In genomic region chr1:26579662-26580061, GRCh38 we compare ENCODE assay signal across 23 cellular contexts. TPM values are rescaled to one million over a fixed set of nuclear protein-coding genes. Genes with fewer than 3 reads are reported as not detected.
A peak's percentile ranks its signal among the peaks of the same experiment; 100 is the strongest.
DNase-seq lines count a peak whose midpoint lies in the region; ATAC-seq and TF ChIP-seq lines count a peak whose summit lies in the region.
"Had no signal": no experiment of that assay in that cellular context is flagged by ENCODE, and none has a peak within 500 bp of the region (broad histone marks: within the 10 kb centered on the region; RNA-seq: fewer than 3 reads in every experiment).

No MANE protein-coding gene starts in this region.

- POLR2A ChIA-PET in activated CD4-positive, alpha-beta memory T cell treated with anti-CD3 and anti-CD28 coated beads for 36 hours (lab: Charles Lee) = interaction anchor here (1.0 to 1.6 kb wide), 3 partner anchors 24 to 79 kb away, joined by 4 to 8 read pairs (median 4); no protein-coding TSS in a partner anchor
- POLR2A ChIA-PET in activated CD4-positive, alpha-beta memory T cell treated with anti-CD3 and anti-CD28 coated beads, Interleukin-2, amount 10 ng/mL, durations not matched to agents 7 days and 5 days (lab: Charles Lee) = no interaction called here

- H3K27me3 Mint-ChIP-seq in activated CD4-positive, alpha-beta memory T cell treated with anti-CD3 and anti-CD28 coated beads for 36 hours = no peaks in the 10 kb centered on the region
- no peaks in the 10 kb centered on the region for H3K27me3 Mint-ChIP-seq in activated CD4-positive, alpha-beta memory T cell treated with anti-CD3 and anti-CD28 coated beads, Interleukin-2, amount 10 ng/mL, durations not matched to agents 7 days and 5 days
- no peaks in the 10 kb centered on the region for H3K27me3 Mint-ChIP-seq in activated T-helper 1 cell treated with anti-CD3 and anti-CD28 coated beads, Interleukin-12 subunit alpha, Interleukin-12 subunit beta, Interleukin-2, Interleukin-4 antibody, amounts not matched to agents 30 ng/mL and 10 ng/mL and 1 ng/mL, durations not matched to agents 14 hours and 24 hours and 36 hours (ENCODE audit: insufficient read depth)

- peak overlapping the region; percentile 73 for H3K27ac Mint-ChIP-seq in activated CD4-positive, alpha-beta memory T cell treated with anti-CD3 and anti-CD28 coated beads for 36 hours
- H3K27ac Mint-ChIP-seq in activated CD4-positive, alpha-beta memory T cell treated with anti-CD3 and anti-CD28 coated beads, Interleukin-2, amount 10 ng/mL, durations not matched to agents 7 days and 5 days = no peak overlapping the region
- H3K27ac Mint-ChIP-seq in activated T-helper 1 cell treated with anti-CD3 and anti-CD28 coated beads, Interleukin-12 subunit alpha, Interleukin-12 subunit beta, Interleukin-2, Interleukin-4 antibody, amounts not matched to agents 30 ng/mL and 10 ng/mL and 1 ng/mL, durations not matched to agents 14 hours and 24 hours and 36 hours = peak overlapping the region; percentile 90
- H3K27ac Mint-ChIP-seq: brain had no signal

- H3K27me3 ChIP-seq in sigmoid colon (no peaks in the 10 kb centered on the region), hepatocyte (no peaks in the 10 kb centered on the region)
- H3K27me3 ChIP-seq: BE2C, transverse colon had no signal

- no peaks in the 10 kb centered on the region for H3K4me1 ChIP-seq in sigmoid colon
- no peaks in the 10 kb centered on the region for H3K4me1 ChIP-seq in hepatocyte (ENCODE audit: insufficient read depth)
- H3K4me1 ChIP-seq: BE2C had no signal

- TF ChIP-seq EP300 in sigmoid colon (IDR thresholded peaks at IDR 0.05) = no peak

- TF ChIP-seq CTCF in GM12865 (IDR thresholded peaks at IDR 0.05; ENCODE audit: insufficient read depth, low read depth, low read length, missing control alignments) (no peak), sigmoid colon (IDR thresholded peaks at IDR 0.05) (no peak), hepatocyte (IDR thresholded peaks at IDR 0.05; ENCODE audit: poor library complexity) (no peak)

- peak; percentile 33 for DNase-seq in activated CD4-positive, alpha-beta memory T cell treated with anti-CD3 and anti-CD28 coated beads for 36 hours
- no peak for DNase-seq in activated CD4-positive, alpha-beta memory T cell treated with anti-CD3 and anti-CD28 coated beads, Interleukin-2, amount 10 ng/mL, durations not matched to agents 7 days and 5 days
- DNase-seq in GM12865 (ENCODE audit: low read depth) = peak; percentile 74
- DNase-seq in activated T-helper 1 cell treated with anti-CD3 and anti-CD28 coated beads, Interleukin-12 subunit alpha, Interleukin-12 subunit beta, Interleukin-2, Interleukin-4 antibody, amounts not matched to agents 30 ng/mL and 10 ng/mL and 1 ng/mL, durations not matched to agents 14 hours and 24 hours and 36 hours (ENCODE audit: low spot score) = no peak
- peak; percentile 2 for DNase-seq in sigmoid colon
- no peak for DNase-seq in hepatocyte (ENCODE audit: low spot score)
- DNase-seq: ACHN, BE2C, HCEC 1CT, hypothalamus, immature natural killer cell, KG1, MM.1S, NCI-H1417 treated with DMSO at 0.1 percent for 48 hours, NCI-H2081 treated with DMSO at 0.1 percent for 48 hours, NCI-H345, NCI-H748 treated with DMSO at 0.1 percent for 48 hours, nucleus accumbens, transverse colon had no signal

- 70 to 72% methylated on average over 3 of the region's 3 CpGs for WGBS in sigmoid colon, 2 donors
- WGBS in hepatocyte (ENCODE audit: low lambda C conversion rate, missing lambda C conversion rate) = 82% methylated on average over 3 of the region's 3 CpGs

- H3K4me2 ChIP-seq in hepatocyte = no peak overlapping the region

- no peaks in the 10 kb centered on the region for H4K20me1 ChIP-seq in hepatocyte (ENCODE audit: insufficient read depth, poor library complexity, severe bottlenecking)

- CTCF ChIA-PET in activated CD4-positive, alpha-beta memory T cell treated with anti-CD3 and anti-CD28 coated beads for 36 hours (lab: Charles Lee) = interaction anchor here (0.7 to 5.1 kb wide), 3 partner anchors 79 to 210 kb away, joined by 3 to 65 read pairs (median 8); partner anchors contain the start of gene PIGV
- CTCF ChIA-PET in activated CD4-positive, alpha-beta memory T cell treated with anti-CD3 and anti-CD28 coated beads, Interleukin-2, amount 10 ng/mL, durations not matched to agents 7 days and 5 days (lab: Charles Lee) = interaction anchor here (1.1 to 1.3 kb wide), 2 partner anchors 41 to 80 kb away, joined by 4 read pairs; no protein-coding TSS in a partner anchor

- peaks cover 7% of the 10 kb centered on the region for H3K36me3 Mint-ChIP-seq in activated CD4-positive, alpha-beta memory T cell treated with anti-CD3 and anti-CD28 coated beads for 36 hours
- peaks cover 15% of the 10 kb centered on the region for H3K36me3 Mint-ChIP-seq in activated CD4-positive, alpha-beta memory T cell treated with anti-CD3 and anti-CD28 coated beads, Interleukin-2, amount 10 ng/mL, durations not matched to agents 7 days and 5 days (ENCODE audit: low read depth)
- H3K36me3 Mint-ChIP-seq in activated T-helper 1 cell treated with anti-CD3 and anti-CD28 coated beads, Interleukin-12 subunit alpha, Interleukin-12 subunit beta, Interleukin-2, Interleukin-4 antibody, amounts not matched to agents 30 ng/mL and 10 ng/mL and 1 ng/mL, durations not matched to agents 14 hours and 24 hours and 36 hours (ENCODE audit: low read depth) = peaks cover 40% of the 10 kb centered on the region

- H3K4me3 Mint-ChIP-seq in activated CD4-positive, alpha-beta memory T cell treated with anti-CD3 and anti-CD28 coated beads for 36 hours = no peak overlapping the region
- no peak overlapping the region for H3K4me3 Mint-ChIP-seq in activated CD4-positive, alpha-beta memory T cell treated with anti-CD3 and anti-CD28 coated beads, Interleukin-2, amount 10 ng/mL, durations not matched to agents 7 days and 5 days
- peak overlapping the region; percentile 49 for H3K4me3 Mint-ChIP-seq in activated T-helper 1 cell treated with anti-CD3 and anti-CD28 coated beads, Interleukin-12 subunit alpha, Interleukin-12 subunit beta, Interleukin-2, Interleukin-4 antibody, amounts not matched to agents 30 ng/mL and 10 ng/mL and 1 ng/mL, durations not matched to agents 14 hours and 24 hours and 36 hours
- H3K4me3 Mint-ChIP-seq: brain, immature natural killer cell had no signal

- H3K27ac ChIP-seq in sigmoid colon = no peak overlapping the region
- H3K27ac ChIP-seq in hepatocyte = no peak overlapping the region
- H3K27ac ChIP-seq: transverse colon had no signal

- H2AFZ ChIP-seq in hepatocyte = no peak overlapping the region

- H3K4me1 Mint-ChIP-seq in activated CD4-positive, alpha-beta memory T cell treated with anti-CD3 and anti-CD28 coated beads for 36 hours (ENCODE audit: low read depth) = peaks cover 65% of the 10 kb centered on the region
- H3K4me1 Mint-ChIP-seq in activated CD4-positive, alpha-beta memory T cell treated with anti-CD3 and anti-CD28 coated beads, Interleukin-2, amount 10 ng/mL, durations not matched to agents 7 days and 5 days = peaks cover 49% of the 10 kb centered on the region
- H3K4me1 Mint-ChIP-seq in activated T-helper 1 cell treated with anti-CD3 and anti-CD28 coated beads, Interleukin-12 subunit alpha, Interleukin-12 subunit beta, Interleukin-2, Interleukin-4 antibody, amounts not matched to agents 30 ng/mL and 10 ng/mL and 1 ng/mL, durations not matched to agents 14 hours and 24 hours and 36 hours (ENCODE audit: low read depth) = peaks cover 76% of the 10 kb centered on the region

- H3K79me2 ChIP-seq in hepatocyte = no peaks in the 10 kb centered on the region

- no peak for ATAC-seq in GM19397 (IDR thresholded peaks at IDR 0.05; ENCODE audit: unreplicated experiment)
- no peak for ATAC-seq in GM19023 (IDR thresholded peaks at IDR 0.05; ENCODE audit: unreplicated experiment)
- ATAC-seq: left lobe of liver had no signal

- H3K36me3 ChIP-seq in sigmoid colon = no peaks in the 10 kb centered on the region
- no peaks in the 10 kb centered on the region for H3K36me3 ChIP-seq in hepatocyte (replicated peaks; ENCODE audit: insufficient read depth, low read depth)
- H3K36me3 ChIP-seq: BE2C had no signal

- no peak overlapping the region for H3K4me3 ChIP-seq in GM12865 (ENCODE audit: low read depth, low read length)
- no peak overlapping the region for H3K4me3 ChIP-seq in sigmoid colon
- H3K4me3 ChIP-seq in hepatocyte = no peak overlapping the region
- H3K4me3 ChIP-seq: transverse colon had no signal

- no peaks in the 10 kb centered on the region for H3K9me2 ChIP-seq in hepatocyte (replicated peaks; ENCODE audit: insufficient read depth)

- H3K9me3 ChIP-seq in sigmoid colon (no peaks in the 10 kb centered on the region), hepatocyte (ENCODE audit: low read depth) (no peaks in the 10 kb centered on the region)
- H3K9me3 ChIP-seq: BE2C, transverse colon had no signal

- no peaks in the 10 kb centered on the region for H3K9me3 Mint-ChIP-seq in activated CD4-positive, alpha-beta memory T cell treated with anti-CD3 and anti-CD28 coated beads for 36 hours
- H3K9me3 Mint-ChIP-seq in activated CD4-positive, alpha-beta memory T cell treated with anti-CD3 and anti-CD28 coated beads, Interleukin-2, amount 10 ng/mL, durations not matched to agents 7 days and 5 days = no peaks in the 10 kb centered on the region
- no peaks in the 10 kb centered on the region for H3K9me3 Mint-ChIP-seq in activated T-helper 1 cell treated with anti-CD3 and anti-CD28 coated beads, Interleukin-12 subunit alpha, Interleukin-12 subunit beta, Interleukin-2, Interleukin-4 antibody, amounts not matched to agents 30 ng/mL and 10 ng/mL and 1 ng/mL, durations not matched to agents 14 hours and 24 hours and 36 hours
- H3K9me3 Mint-ChIP-seq: brain, immature natural killer cell had no signal

- TF ChIP-seq POLR2A in sigmoid colon (IDR thresholded peaks at IDR 0.05) = no peak

- intact Hi-C loops in activated CD4-positive, alpha-beta memory T cell treated with anti-CD3 and anti-CD28 coated beads for 36 hours (cut with micrococcal nuclease) = loop anchor here (1.0 to 5.0 kb wide), 5 partner anchors 79 to 288 kb away; no protein-coding TSS in a partner anchor
- intact Hi-C loops in activated T-helper 1 cell treated with anti-CD3 and anti-CD28 coated beads, Interleukin-12 subunit alpha, Interleukin-12 subunit beta, Interleukin-2, Interleukin-4 antibody, amounts not matched to agents 30 ng/mL and 10 ng/mL and 1 ng/mL, durations not matched to agents 14 hours and 24 hours and 36 hours (cut with micrococcal nuclease) = loop anchor here (1.0 to 5.0 kb wide), 9 partner anchors 9 to 342 kb away; partner anchors contain the start of genes NUDC and UBXN11
- intact Hi-C loops in sigmoid colon (cut with DNase I) = no loop called here

RNA-seq across cellular contexts. Expression of gene RPS6KA1, which starts 50.1 kb away (rescaled TPM):
- 100 to 1,000 TPM; 109 to 112 TPM for total RNA-seq in activated CD4-positive, alpha-beta memory T cell treated with anti-CD3 and anti-CD28 coated beads for 36 hours
- 100 to 1,000 TPM; 170 to 175 TPM for total RNA-seq in activated CD4-positive, alpha-beta memory T cell treated with anti-CD3 and anti-CD28 coated beads, Interleukin-2, amount 10 ng/mL, durations not matched to agents 7 days and 5 days
- total RNA-seq in activated T-helper 1 cell treated with anti-CD3 and anti-CD28 coated beads, Interleukin-12 subunit alpha, Interleukin-12 subunit beta, Interleukin-2, Interleukin-4 antibody, amounts not matched to agents 30 ng/mL and 10 ng/mL and 1 ng/mL, durations not matched to agents 14 hours and 24 hours and 36 hours = 324 and 331 TPM in 2 replicates
- 10 to 100 TPM in 1 of 4 donors, 1 to 10 TPM in 3; 2.5 to 11.5 (median 6.8) TPM for total RNA-seq in sigmoid colon
- polyA plus RNA-seq in sigmoid colon = 100 to 1,000 TPM in 1 of 3 donors, 10 to 100 TPM in 2; 91.3 to 116 (median 91.5) TPM
- 30.6 and 36.2 TPM in 2 replicates for total RNA-seq in hepatocyte
- polyA plus RNA-seq in hepatocyte = 27.1 and 30.2 TPM in 2 replicates

Comparison
In these comparisons a context has a peak if more than half of its experiments do, and no peak if none do; other contexts are left out.
1. DNase-seq: peak in activated CD4-positive, alpha-beta memory T cell treated with anti-CD3 and anti-CD28 coated beads for 36 hours (single experiment), GM12865 (single experiment) and sigmoid colon (single experiment); none in activated CD4-positive, alpha-beta memory T cell treated with anti-CD3 and anti-CD28 coated beads, Interleukin-2, amount 10 ng/mL, durations not matched to agents 7 days and 5 days (single experiment), activated T-helper 1 cell treated with anti-CD3 and anti-CD28 coated beads, Interleukin-12 subunit alpha, Interleukin-12 subunit beta, Interleukin-2, Interleukin-4 antibody, amounts not matched to agents 30 ng/mL and 10 ng/mL and 1 ng/mL, durations not matched to agents 14 hours and 24 hours and 36 hours (single experiment) and hepatocyte (single experiment).